18 cellular contexts compared by ENCODE assay signal in the genomic region with DNA sequence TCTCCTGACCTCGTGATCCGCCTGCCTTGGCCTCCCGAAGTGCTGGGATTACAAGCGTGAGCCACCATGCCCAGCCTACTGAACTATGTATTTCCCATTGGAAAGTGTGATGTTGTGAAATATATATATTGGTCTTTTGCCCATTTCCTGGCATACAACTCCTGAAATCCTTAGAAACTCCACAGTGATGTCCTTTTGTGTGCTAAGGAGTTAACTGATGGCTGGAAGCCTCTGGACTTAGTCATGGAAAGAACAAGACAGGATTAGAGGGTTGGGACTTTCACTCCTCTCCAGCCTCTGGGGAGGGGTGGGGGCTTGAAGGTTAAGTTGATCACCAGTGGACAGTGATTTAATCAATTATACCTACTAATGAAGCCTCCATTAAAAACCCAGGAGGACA. TPM values are rescaled to one million over a fixed set of nuclear protein-coding genes. Genes with fewer than 3 reads are reported as not detected.
DNase-seq lines count a peak whose midpoint lies in the region; ATAC-seq, FAIRE-seq and TF ChIP-seq lines count a peak whose summit lies in the region.
"Had no signal": no experiment of that assay in that cellular context is flagged by ENCODE, and none has a peak within 500 bp of the region (broad histone marks: within the 10 kb centered on the region; RNA-seq: fewer than 3 reads in every experiment).

No MANE protein-coding gene starts in this region.

- H3K27ac Mint-ChIP-seq in T-helper 17 cell, result peak overlapping the region; percentile 94
- H3K27ac Mint-ChIP-seq in stimulated activated effector memory CD8-positive, alpha-beta T cell treated with anti-CD3 and anti-CD28 coated beads, Interleukin-12 subunit alpha, Interleukin-12 subunit beta, amount 100 ng/mL, for 72 hours, result peak overlapping the region; percentile 43
- H3K27ac Mint-ChIP-seq in T-helper 2 cell treated with Interferon-gamma antibody and Interleukin-4, amounts not matched to agents 5 μg/mL and 100 μg/mL, for 36 hours, result no peak overlapping the region

- H3K9me3 ChIP-seq in T-helper 17 cell (ENCODE audit: control insufficient read depth, low read length, poor library complexity, severe bottlenecking), result no peaks in the 10 kb centered on the region
- H3K9me3 ChIP-seq: Caco-2, left lung had no signal

- TF ChIP-seq CTCF in fibroblast of mammary gland (conservative IDR thresholded peaks at IDR 0.05; ENCODE audit: control insufficient read depth, insufficient read depth, low read depth, low read length), result no peak

- no peak for TF ChIP-seq POLR2A in H54 (IDR thresholded peaks at IDR 0.05; ENCODE audit: low read depth, low read length)

- H3K36me3 Mint-ChIP-seq in T-helper 17 cell (ENCODE audit: low read depth), result no peaks in the 10 kb centered on the region
- H3K36me3 Mint-ChIP-seq in stimulated activated effector memory CD8-positive, alpha-beta T cell treated with anti-CD3 and anti-CD28 coated beads, Interleukin-12 subunit alpha, Interleukin-12 subunit beta, amount 100 ng/mL, for 72 hours, result peaks cover 84% of the 10 kb centered on the region
- peaks cover 35% of the 10 kb centered on the region for H3K36me3 Mint-ChIP-seq in T-helper 2 cell treated with Interferon-gamma antibody and Interleukin-4, amounts not matched to agents 5 μg/mL and 100 μg/mL, for 36 hours (ENCODE audit: low read depth)

- H3K4me3 ChIP-seq in fibroblast of mammary gland (ENCODE audit: control insufficient read depth, low read depth, low read length), result no peak overlapping the region
- H3K4me3 ChIP-seq: left lung had no signal

- peak overlapping the region; percentile 15 for H3K4me3 Mint-ChIP-seq in T-helper 17 cell
- peak overlapping the region; percentile 49 for H3K4me3 Mint-ChIP-seq in stimulated activated effector memory CD8-positive, alpha-beta T cell treated with anti-CD3 and anti-CD28 coated beads, Interleukin-12 subunit alpha, Interleukin-12 subunit beta, amount 100 ng/mL, for 72 hours
- H3K4me3 Mint-ChIP-seq in T-helper 2 cell treated with Interferon-gamma antibody and Interleukin-4, amounts not matched to agents 5 μg/mL and 100 μg/mL, for 36 hours, result no peak overlapping the region

- ATAC-seq in T-helper 17 cell, result no peak
- ATAC-seq in stimulated activated effector memory CD8-positive, alpha-beta T cell treated with anti-CD3 and anti-CD28 coated beads, Interleukin-12 subunit alpha, Interleukin-12 subunit beta, amount 100 ng/mL, for 72 hours, result no peak
- ATAC-seq: left lung; naive thymus-derived CD4-positive, alpha-beta T cell had no signal

- H3K27me3 Mint-ChIP-seq in T-helper 17 cell, result no peaks in the 10 kb centered on the region
- no peaks in the 10 kb centered on the region for H3K27me3 Mint-ChIP-seq in T-helper 2 cell treated with Interferon-gamma antibody and Interleukin-4, amounts not matched to agents 5 μg/mL and 100 μg/mL, for 36 hours (ENCODE audit: low read depth)
- H3K27me3 Mint-ChIP-seq: naive thymus-derived CD4-positive, alpha-beta T cell had no signal

- peak; percentile 20 for DNase-seq in activated CD8-positive, alpha-beta memory T cell treated with anti-CD3 and anti-CD28 coated beads, Interleukin-2, amount 50 U/mL, for 48 hours
- no peak for DNase-seq in activated CD8-positive, alpha-beta memory T cell treated with anti-CD3 and anti-CD28 coated beads for 24 hours
- DNase-seq in T-helper 17 cell, result no peak
- peak; percentile 75 for DNase-seq in fibroblast of mammary gland (ENCODE audit: low read depth)
- DNase-seq in stimulated activated effector memory CD8-positive, alpha-beta T cell treated with anti-CD3 and anti-CD28 coated beads, Interleukin-12 subunit alpha, Interleukin-12 subunit beta, amount 100 ng/mL, for 72 hours (ENCODE audit: low spot score in 2 of 2), result no peak
- no peak for DNase-seq in H54 (ENCODE audit: insufficient read length, low spot score)
- DNase-seq in activated CD4-positive, CD25-positive, alpha-beta regulatory T cell (lab: John Stamatoyannopoulos, UW), result no peak
- no peak for DNase-seq in T-helper 2 cell treated with Interferon-gamma antibody and Interleukin-4, amounts not matched to agents 5 μg/mL and 100 μg/mL, for 36 hours (ENCODE audit: low spot score)
- DNase-seq: 8988T; activated gamma-delta T cell; left lung; naive thymus-derived CD4-positive, alpha-beta T cell; NCI-H2029; NCI-H526; retina; stimulated activated CD4-positive, alpha-beta T cell treated with anti-CD3 and anti-CD28 coated beads, Interleukin-4, amount 100 ng/mL, for 24 hours; T-helper 9 cell had no signal

- no peaks in the 10 kb centered on the region for H3K9me3 Mint-ChIP-seq in stimulated activated effector memory CD8-positive, alpha-beta T cell treated with anti-CD3 and anti-CD28 coated beads, Interleukin-12 subunit alpha, Interleukin-12 subunit beta, amount 100 ng/mL, for 72 hours
- no peaks in the 10 kb centered on the region for H3K9me3 Mint-ChIP-seq in T-helper 2 cell treated with Interferon-gamma antibody and Interleukin-4, amounts not matched to agents 5 μg/mL and 100 μg/mL, for 36 hours

- no peak for FAIRE-seq in H54 (lab: Jason Lieb, UNC)

- H3K4me1 Mint-ChIP-seq in T-helper 17 cell, result peaks cover 52% of the 10 kb centered on the region
- peaks cover 73% of the 10 kb centered on the region for H3K4me1 Mint-ChIP-seq in stimulated activated effector memory CD8-positive, alpha-beta T cell treated with anti-CD3 and anti-CD28 coated beads, Interleukin-12 subunit alpha, Interleukin-12 subunit beta, amount 100 ng/mL, for 72 hours
- H3K4me1 Mint-ChIP-seq in T-helper 2 cell treated with Interferon-gamma antibody and Interleukin-4, amounts not matched to agents 5 μg/mL and 100 μg/mL, for 36 hours (ENCODE audit: low read depth), result peaks cover 56% of the 10 kb centered on the region

RNA-seq across cellular contexts. Expression of a gene that starts 7.1 kb away (rescaled TPM):
- 10 to 100 TPM; 47.2 to 53.0 TPM for total RNA-seq in T-helper 17 cell

RNA-seq across cellular contexts. Expression of a gene that starts 49.7 kb away (rescaled TPM):
- total RNA-seq in T-helper 17 cell, result 10 to 100 TPM; 20.1 to 21.1 TPM

Comparison
In these comparisons a context has a peak if more than half of its experiments do, and no peak if none do; other contexts are left out.
1. DNase-seq: peak in activated CD8-positive, alpha-beta memory T cell treated with anti-CD3 and anti-CD28 coated beads, Interleukin-2, amount 50 U/mL, for 48 hours (single experiment) and fibroblast of mammary gland (single experiment); none in activated CD8-positive, alpha-beta memory T cell treated with anti-CD3 and anti-CD28 coated beads for 24 hours (single experiment), T-helper 17 cell (0 of 3), stimulated activated effector memory CD8-positive, alpha-beta T cell treated with anti-CD3 and anti-CD28 coated beads, Interleukin-12 subunit alpha, Interleukin-12 subunit beta, amount 100 ng/mL, for 72 hours (0 of 2), H54 (single experiment), activated CD4-positive, CD25-positive, alpha-beta regulatory T cell (0 of 4) and T-helper 2 cell treated with Interferon-gamma antibody and Interleukin-4, amounts not matched to agents 5 μg/mL and 100 μg/mL, for 36 hours (single experiment).